ENCODE assay signal across 8 cellular contexts in the genomic region with DNA sequence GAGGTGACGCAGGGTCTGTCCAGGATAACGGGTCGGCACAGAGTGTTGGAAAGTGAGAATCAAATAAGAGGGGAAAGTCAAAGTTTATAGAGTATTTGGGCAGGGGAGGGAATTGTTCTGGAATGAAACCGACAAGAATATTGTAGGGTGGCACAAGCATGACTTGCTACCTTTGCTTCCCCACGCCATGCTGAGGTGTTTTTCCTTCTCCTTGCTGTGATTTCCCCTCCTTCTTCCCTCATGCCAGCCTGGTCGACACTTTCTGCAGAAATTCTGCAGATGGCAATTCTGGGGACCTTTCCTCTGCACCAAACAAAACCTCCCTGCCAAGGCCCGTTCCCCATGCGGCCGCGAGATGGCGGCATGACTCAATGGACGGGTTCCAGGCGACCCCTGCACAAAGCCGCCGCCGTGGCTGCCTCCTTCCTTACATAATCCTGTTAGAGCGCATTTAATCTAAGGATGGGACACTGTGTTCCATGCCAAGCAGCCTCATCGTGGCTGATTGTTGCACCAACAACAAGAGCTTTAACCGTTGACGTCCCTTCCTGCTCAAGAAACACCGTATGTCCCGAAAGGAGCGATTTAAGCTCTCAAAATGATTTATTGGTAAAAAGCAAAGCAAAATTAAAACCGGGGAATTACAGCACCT. TPM values are rescaled to one million over a fixed set of nuclear protein-coding genes. Genes with fewer than 3 reads are reported as not detected.
DNase-seq lines count a peak whose midpoint lies in the region; ATAC-seq and TF ChIP-seq lines count a peak whose summit lies in the region.

Gene MRO, minus strand, starts transcription at position 290 of the 652 bp plus-strand sequence. CDS start 10,616 bp downstream, outside the sequence.

- H3K4me3 ChIP-seq in BE2C (ENCODE audit: low read depth, low read length), result peak within 1 kb of the TSS; percentile 47
- H3K4me3 ChIP-seq in choroid plexus epithelial cell (ENCODE audit: low read depth, low read length), result peak within 1 kb of the TSS; percentile 47

- no peaks in the 10 kb centered on the region for H3K4me1 ChIP-seq in BE2C

- ATAC-seq in HG03442 (IDR thresholded peaks at IDR 0.05; ENCODE audit: unreplicated experiment), result peak; percentile 94

- no peaks in the 10 kb centered on the region for H3K36me3 ChIP-seq in BE2C

- no peaks in the 10 kb centered on the region for H3K9me3 ChIP-seq in BE2C

- DNase-seq in BE2C (peak; percentile 75), GM19240 (ENCODE audit: insufficient read length, low spot score) (peak; percentile 59), NCI-H510A (lab: John Stamatoyannopoulos, UW) (peak; percentile 27), choroid plexus epithelial cell (ENCODE audit: low read depth) (peak; percentile 82), left kidney (ENCODE audit: low read depth, low spot score) (peak; percentile 93)
- DNase-seq in activated CD4-positive, alpha-beta T cell treated with anti-CD3 and anti-CD28 coated beads for 24 hours (ENCODE audit: low read depth in 2 of 2), result peak; percentile 64 to 69
- peak; percentile 72 to 74 for DNase-seq in stimulated activated CD4-positive, alpha-beta T cell treated with anti-CD3 and anti-CD28 coated beads, Interleukin-1b, Interleukin-23, amount 100 ng/mL, for 4 hours (ENCODE audit: low read depth in 2 of 2)

- TF ChIP-seq CTCF in BE2C (IDR thresholded peaks at IDR 0.05; ENCODE audit: low read depth, low read length) (peak; percentile 73), choroid plexus epithelial cell (conservative IDR thresholded peaks at IDR 0.05; ENCODE audit: low read depth, low read length) (peak; percentile 98)

- no peaks in the 10 kb centered on the region for H3K27me3 ChIP-seq in BE2C

RNA-seq across cellular contexts. Expression of gene MRO, which starts in this region (rescaled TPM):
- not detected for polyA plus RNA-seq in BE2C (2012; ENCODE audit: insufficient read depth, insufficient read length, low read depth)

Comparison
In these comparisons a context has a peak if more than half of its experiments do, and no peak if none do; other contexts are left out.
1. Peak in every context shown above with its lines: DNase-seq, ATAC-seq and H3K4me3 ChIP-seq.
2. DNase-seq: peak in every context shown above with its lines; median percentile 93 in left kidney; 82 in choroid plexus epithelial cell; 75 in BE2C; 73 in stimulated activated CD4-positive, alpha-beta T cell treated with anti-CD3 and anti-CD28 coated beads, Interleukin-1b, Interleukin-23, amount 100 ng/mL, for 4 hours; 66 in activated CD4-positive, alpha-beta T cell treated with anti-CD3 and anti-CD28 coated beads for 24 hours; 59 in GM19240; 27 in NCI-H510A.